Comparison of ENCODE assay signal across 22 cellular contexts in genomic region chr6:168718821-168719475, GRCh38.
A peak's percentile ranks its signal among the peaks of the same experiment; 100 is the strongest.
DNase-seq lines count a peak whose midpoint lies in the region; ATAC-seq and TF ChIP-seq lines count a peak whose summit lies in the region.
"Had no signal": no experiment of that assay in that cellular context is flagged by ENCODE, and none has a peak within 500 bp of the region (broad histone marks: within the 10 kb centered on the region; RNA-seq: fewer than 3 reads in every experiment).

No MANE protein-coding gene starts in this region.

- no peak overlapping the region for H3K4me3 ChIP-seq in coronary artery
- H3K4me3 ChIP-seq in esophagus muscularis mucosa, result no peak overlapping the region
- no peak overlapping the region for H3K4me3 ChIP-seq in vagina
- H3K4me3 ChIP-seq in aorta (ENCODE audit: low read length in 2 of 2), result no peak overlapping the region
- H3K4me3 ChIP-seq: BLaER1, GM12878 had no signal

- intact Hi-C loops in esophagus muscularis mucosa (cut with DNase I) (no loop called here), vagina (cut with DNase I) (no loop called here), aorta (cut with DNase I) (no loop called here)

- peaks cover 0 to under 1% (median 0%) of the 10 kb centered on the region in 4 donors for H3K9me3 ChIP-seq in esophagus muscularis mucosa
- H3K9me3 ChIP-seq in vagina, result no peaks in the 10 kb centered on the region
- peaks cover 2% of the 10 kb centered on the region for H3K9me3 ChIP-seq in aorta (ENCODE audit: control insufficient read depth, low read length)
- H3K9me3 ChIP-seq: BE2C, BLaER1 had no signal

- H3K4me1 ChIP-seq in esophagus muscularis mucosa, result no peaks in the 10 kb centered on the region
- H3K4me1 ChIP-seq in vagina, result no peaks in the 10 kb centered on the region
- H3K4me1 ChIP-seq in aorta (ENCODE audit: control insufficient read depth in 1 of 2, insufficient read depth in 2 of 2, low read length in 2 of 2), result no peaks in the 10 kb centered on the region
- H3K4me1 ChIP-seq: BE2C had no signal

- no peak for ATAC-seq in aorta (ENCODE audit: low FRiP score)
- ATAC-seq: GM12878 had no signal

- no peak for TF ChIP-seq CTCF in coronary artery (IDR thresholded peaks at IDR 0.05)
- TF ChIP-seq CTCF in esophagus muscularis mucosa (IDR thresholded peaks at IDR 0.05), result no peak
- TF ChIP-seq CTCF in vagina (IDR thresholded peaks at IDR 0.05), result no peak

- DNase-seq in coronary artery (ENCODE audit: low spot score) (peak; percentile 47), esophagus muscularis mucosa (ENCODE audit: extremely low spot score) (peak; percentile 90), vagina (ENCODE audit: extremely low spot score in 2 of 2) (peak; percentile 83 to 84), aorta (no peak), NCI-H748 treated with DMSO at 0.1 percent for 48 hours (lab: John Stamatoyannopoulos, UW) (no peak)
- DNase-seq: 8988T; ACHN; BE2C; C1 segment of cervical spinal cord; CD4-positive, alpha-beta memory T cell; CD4-positive, CD25-positive, alpha-beta regulatory T cell; CD8-positive, alpha-beta memory T cell; COR-L47; DMS 273 treated with DMSO at 0.1 percent for 48 hours; DMS153; DMS53; DMS79; DND-41; EL; GDM1 had no signal

- H3K27me3 ChIP-seq in esophagus muscularis mucosa (no peaks in the 10 kb centered on the region), vagina (no peaks in the 10 kb centered on the region), aorta (ENCODE audit: control insufficient read depth in 1 of 2, insufficient read depth in 2 of 2, low read length in 1 of 2) (no peaks in the 10 kb centered on the region)
- H3K27me3 ChIP-seq: BE2C, BLaER1 had no signal

- TF ChIP-seq POLR2A in esophagus muscularis mucosa (IDR thresholded peaks at IDR 0.05; ENCODE audit: low read depth), result no peak
- TF ChIP-seq POLR2A in vagina (IDR thresholded peaks at IDR 0.05), result no peak

- H3K27ac ChIP-seq in coronary artery (no peak overlapping the region), esophagus muscularis mucosa (replicated peaks in 1 of 4) (no peak overlapping the region), vagina (no peak overlapping the region), aorta (ENCODE audit: low read depth in 1 of 2, low read length in 2 of 2) (no peak overlapping the region)
- H3K27ac ChIP-seq: BLaER1 had no signal

- H3K36me3 ChIP-seq in esophagus muscularis mucosa (no peaks in the 10 kb centered on the region), vagina (no peaks in the 10 kb centered on the region), aorta (ENCODE audit: control insufficient read depth in 1 of 2, insufficient read depth in 2 of 2, low read length in 1 of 2) (no peaks in the 10 kb centered on the region)
- H3K36me3 ChIP-seq: BE2C, BLaER1 had no signal

- no peak for TF ChIP-seq EP300 in esophagus muscularis mucosa (IDR thresholded peaks at IDR 0.05)

- WGBS in esophagus muscularis mucosa, result 91% methylated on average over 5 of the region's 14 CpGs
- 96% methylated on average over 14 of the region's 14 CpGs for WGBS in aorta, 2 donors

Comparison
In these comparisons a context has a peak if more than half of its experiments do, and no peak if none do; other contexts are left out.
1. DNase-seq: peak in coronary artery (single experiment), esophagus muscularis mucosa (single experiment) and vagina (2 of 2); none in aorta (0 of 2) and NCI-H748 treated with DMSO at 0.1 percent for 48 hours (single experiment).